9 cellular contexts compared by ENCODE assay signal in genomic region chr11:86869966-86870570, GRCh38.
DNase-seq lines count a peak whose midpoint lies in the region; ATAC-seq, FAIRE-seq and TF ChIP-seq lines count a peak whose summit lies in the region.
"Had no signal": no experiment of that assay in that cellular context is flagged by ENCODE, and none has a peak within 500 bp of the region (broad histone marks: within the 10 kb centered on the region; RNA-seq: fewer than 3 reads in every experiment).

No MANE protein-coding gene starts in this region.

- no peak for ATAC-seq in HG03439 (IDR thresholded peaks at IDR 0.05; ENCODE audit: unreplicated experiment)

- peak overlapping the region; percentile 53 for H3K4me2 ChIP-seq in GM23248 (ENCODE audit: unreplicated experiment)
- no peak overlapping the region for H3K4me2 ChIP-seq in mammary epithelial cell (ENCODE audit: insufficient read depth, low read depth, low read length)

- H3K4me1 Mint-ChIP-seq in T-helper 2 cell treated with Interferon-gamma antibody and Interleukin-4, amounts not matched to agents 5 μg/mL and 100 μg/mL, for 36 hours (ENCODE audit: low read depth) = no peaks in the 10 kb centered on the region

- DNase-seq in GM06990 (ENCODE audit: extremely low read depth, insufficient read length) = no peak
- DNase-seq in GM23248 = peak; percentile 88
- no peak for DNase-seq in LNCaP clone FGC (ENCODE audit: low read depth)
- DNase-seq in T-helper 2 cell treated with Interferon-gamma antibody and Interleukin-4, amounts not matched to agents 5 μg/mL and 100 μg/mL, for 36 hours (ENCODE audit: low spot score) = peak; percentile 21
- peak; percentile 19 for DNase-seq in mammary epithelial cell
- no peak for DNase-seq in kidney
- peak; percentile 9 for DNase-seq in stimulated activated CD4-positive, alpha-beta T cell treated with anti-CD3 and anti-CD28 coated beads, Interleukin-2, amount 100 ng/mL, for 4 hours (ENCODE audit: low read depth)

- H3K79me2 ChIP-seq in GM23248 (ENCODE audit: insufficient read depth) (no peaks in the 10 kb centered on the region), mammary epithelial cell (ENCODE audit: insufficient read depth, low read length) (no peaks in the 10 kb centered on the region)

- TF ChIP-seq CTCF in GM06990 (IDR thresholded peaks at IDR 0.05; ENCODE audit: insufficient read depth, low read length, poor library complexity, severe bottlenecking) (peak; percentile 84), LNCaP clone FGC (IDR thresholded peaks at IDR 0.05; ENCODE audit: control insufficient read depth, extremely low read depth, insufficient read depth) (peak; percentile 71), mammary epithelial cell (conservative IDR thresholded peaks at IDR 0.05 in 1 of 2, IDR thresholded peaks at IDR 0.05 in 1 of 2; ENCODE audit: extremely low read depth in 1 of 2, insufficient read depth in 1 of 2, low read depth in 1 of 2, low read length in 2 of 2) (peak; percentile 83 to 86), kidney (IDR thresholded peaks at IDR 0.05; ENCODE audit: borderline replicate concordance, extremely low read depth, insufficient read depth) (peak; percentile 73)

- CTCF ChIA-PET in mammary epithelial cell (lab: Charles Lee; ENCODE audit: low non-redundant PET) = no interaction called here

- H3K36me3 ChIP-seq in GM06990 (ENCODE audit: control insufficient read depth, insufficient read depth, low read length) = no peaks in the 10 kb centered on the region
- no peaks in the 10 kb centered on the region for H3K36me3 ChIP-seq in GM23248 (ENCODE audit: low read depth)
- H3K36me3 ChIP-seq in mammary epithelial cell (ENCODE audit: insufficient read depth, low read length) = no peaks in the 10 kb centered on the region
- H3K36me3 ChIP-seq in kidney (ENCODE audit: control insufficient read depth in 1 of 2, insufficient read depth in 2 of 2, low read length in 2 of 2) = no peaks in the 10 kb centered on the region

- H3K9me3 Mint-ChIP-seq in T-helper 2 cell treated with Interferon-gamma antibody and Interleukin-4, amounts not matched to agents 5 μg/mL and 100 μg/mL, for 36 hours = no peaks in the 10 kb centered on the region

- H3K9ac ChIP-seq in GM23248 (peak overlapping the region; percentile 42), mammary epithelial cell (ENCODE audit: insufficient read depth, low read length) (no peak overlapping the region), kidney (ENCODE audit: low read length in 2 of 2) (no peak overlapping the region)

- H3K9me2 ChIP-seq in GM23248 (ENCODE audit: insufficient read depth) = no peaks in the 10 kb centered on the region

- H3K9me3 ChIP-seq in GM23248 (ENCODE audit: low read depth) = no peaks in the 10 kb centered on the region
- H3K9me3 ChIP-seq in mammary epithelial cell (replicated peaks; ENCODE audit: insufficient read depth, low read length) = no peaks in the 10 kb centered on the region
- H3K9me3 ChIP-seq in kidney (ENCODE audit: control insufficient read depth in 1 of 2, low read length in 2 of 2) = no peaks in the 10 kb centered on the region

- no peaks in the 10 kb centered on the region for H3F3A ChIP-seq in GM23248 (ENCODE audit: insufficient read depth)

- H3K27ac ChIP-seq in GM23248 = peak overlapping the region; percentile 48
- no peak overlapping the region for H3K27ac ChIP-seq in mammary epithelial cell (ENCODE audit: insufficient read depth, low read depth, low read length)
- no peak overlapping the region for H3K27ac ChIP-seq in kidney (ENCODE audit: low read depth in 2 of 2, low read length in 2 of 2)

- H3K27me3 Mint-ChIP-seq in T-helper 2 cell treated with Interferon-gamma antibody and Interleukin-4, amounts not matched to agents 5 μg/mL and 100 μg/mL, for 36 hours (ENCODE audit: low read depth) = peaks cover 10% of the 10 kb centered on the region

- dilution Hi-C loops in mammary epithelial cell (cut with HindIII; ENCODE audit: low sequenced_read_pairs) = loop anchor here (5.0 kb wide), 1 partner anchor 52 kb away; no protein-coding TSS in a partner anchor

- H4K20me1 ChIP-seq in GM23248 (ENCODE audit: insufficient read depth) (no peaks in the 10 kb centered on the region), mammary epithelial cell (ENCODE audit: insufficient read depth, low read length) (no peaks in the 10 kb centered on the region)

- intact Hi-C loops in mammary epithelial cell (cut with micrococcal nuclease) (loop anchor here (1.0 to 2.0 kb wide), 3 partner anchors 49 to 421 kb away; no protein-coding TSS in a partner anchor), kidney (cut with DNase I) (loop anchor here (5.0 to 10.0 kb wide), 2 partner anchors 47 to 425 kb away; no protein-coding TSS in a partner anchor)

- no peak overlapping the region for H3K4me3 Mint-ChIP-seq in T-helper 2 cell treated with Interferon-gamma antibody and Interleukin-4, amounts not matched to agents 5 μg/mL and 100 μg/mL, for 36 hours

- no peak overlapping the region for H3K27ac Mint-ChIP-seq in T-helper 2 cell treated with Interferon-gamma antibody and Interleukin-4, amounts not matched to agents 5 μg/mL and 100 μg/mL, for 36 hours

- FAIRE-seq in kidney (lab: Jason Lieb, UNC) = peak; percentile 55
- FAIRE-seq: islet of Langerhans had no signal

- WGBS in GM23248 (ENCODE audit: low coverage in 1 of 2, low lambda C conversion rate in 2 of 2, missing lambda C conversion rate in 2 of 2), 2 experiments = 21 to 22% methylated on average over 6 of the region's 6 CpGs
- 38% methylated on average over 6 of the region's 6 CpGs for WGBS in mammary epithelial cell (ENCODE audit: low coverage, missing lambda C conversion rate)

- H3K36me3 Mint-ChIP-seq in T-helper 2 cell treated with Interferon-gamma antibody and Interleukin-4, amounts not matched to agents 5 μg/mL and 100 μg/mL, for 36 hours (ENCODE audit: low read depth) = no peaks in the 10 kb centered on the region

- H3K27me3 ChIP-seq in GM06990 (replicated peaks; ENCODE audit: control insufficient read depth, insufficient read depth, low read length) = no peaks in the 10 kb centered on the region; the same call in none of the 2 replicates
- H3K27me3 ChIP-seq in GM23248 (replicated peaks; ENCODE audit: insufficient read depth) = no peaks in the 10 kb centered on the region
- H3K27me3 ChIP-seq in mammary epithelial cell (ENCODE audit: insufficient read depth, low read length) = no peaks in the 10 kb centered on the region

- H2AFZ ChIP-seq in GM23248 (peak overlapping the region; percentile 72), mammary epithelial cell (ENCODE audit: low read depth, low read length) (no peak overlapping the region)

- H3K4me3 ChIP-seq in GM06990 (replicated peaks; ENCODE audit: low read depth, low read length) (no peak overlapping the region), GM23248 (no peak overlapping the region), LNCaP clone FGC (ENCODE audit: low read depth, low read length) (no peak overlapping the region), mammary epithelial cell (replicated peaks in 1 of 3; ENCODE audit: insufficient read depth in 1 of 3, low read depth in 2 of 3, low read length in 3 of 3) (no peak overlapping the region), kidney (ENCODE audit: low read length in 2 of 2) (no peak overlapping the region)

- peaks cover 14% of the 10 kb centered on the region for H3K4me1 ChIP-seq in GM23248 (ENCODE audit: insufficient read depth)
- peaks cover 6% of the 10 kb centered on the region for H3K4me1 ChIP-seq in mammary epithelial cell (ENCODE audit: insufficient read depth, low read length)
- H3K4me1 ChIP-seq in kidney (ENCODE audit: control insufficient read depth in 1 of 2, insufficient read depth in 1 of 2, low read depth in 1 of 2, low read length in 2 of 2) = no peaks in the 10 kb centered on the region

- in situ Hi-C loops in GM23248 (cut with MboI) (loop anchor here (10.0 kb wide), 1 partner anchor 55 kb away; no protein-coding TSS in a partner anchor), mammary epithelial cell (cut with MboI; ENCODE audit: low sequenced_read_pairs in 2 of 2) (loop anchor here (5.0 kb wide), 2 partner anchors 47 to 52 kb away; no protein-coding TSS in a partner anchor)

- BruUV-seq in mammary epithelial cell (replicated peaks; lab: Mats Ljungman, UMichigan) = no TSS peak

Comparison
In these comparisons a context has a peak if more than half of its experiments do, and no peak if none do; other contexts are left out.
1. DNase-seq: peak in GM23248 (single experiment), T-helper 2 cell treated with Interferon-gamma antibody and Interleukin-4, amounts not matched to agents 5 μg/mL and 100 μg/mL, for 36 hours (single experiment), mammary epithelial cell (single experiment) and stimulated activated CD4-positive, alpha-beta T cell treated with anti-CD3 and anti-CD28 coated beads, Interleukin-2, amount 100 ng/mL, for 4 hours (single experiment); none in GM06990 (single experiment), LNCaP clone FGC (single experiment) and kidney (single experiment).
2. Peak in every context shown above with its lines, with median percentiles within 50 percentile points of each other: CTCF ChIP-seq.